Comparison of ENCODE assay signal across 8 cellular contexts in the genomic region with DNA sequence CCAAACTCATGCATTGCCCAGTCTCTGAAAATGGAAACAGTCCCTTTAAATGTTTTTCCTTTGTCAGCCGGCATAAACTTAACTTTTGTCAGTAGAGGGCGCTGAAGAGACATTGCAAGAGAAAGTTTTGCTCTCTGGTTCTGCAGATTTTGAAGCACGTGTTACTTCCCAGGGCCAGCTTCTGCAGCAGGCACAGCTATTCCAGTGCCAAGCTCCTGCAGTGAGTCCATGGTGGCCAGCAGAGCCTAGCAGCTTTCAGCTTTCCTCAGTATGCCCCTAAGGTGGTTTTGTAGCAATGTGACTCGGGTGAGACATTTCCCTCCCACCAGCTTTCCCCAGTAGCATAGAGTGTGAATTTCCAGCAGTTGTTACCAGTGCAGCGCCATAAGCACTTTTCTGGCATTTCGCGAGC. TPM values are rescaled to one million over a fixed set of nuclear protein-coding genes. Genes with fewer than 3 reads are reported as not detected.
DNase-seq lines count a peak whose midpoint lies in the region; ATAC-seq and TF ChIP-seq lines count a peak whose summit lies in the region.

No MANE protein-coding gene starts in this region.

- H3K36me3 Mint-ChIP-seq in naive thymus-derived CD8-positive, alpha-beta T cell: peaks cover 0 to 3% (median 0%) of the 10 kb centered on the region in 3 donors

- TF ChIP-seq POLR2A in erythroblast (IDR thresholded peaks at IDR 0.05; ENCODE audit: low read length): no peak

- no peaks in the 10 kb centered on the region for H3K9me3 Mint-ChIP-seq in naive thymus-derived CD8-positive, alpha-beta T cell

- no peak overlapping the region for H3K27ac ChIP-seq in substantia nigra (ENCODE audit: low read depth, low read length, poor library complexity, severe bottlenecking)

- POLR2A ChIA-PET in naive thymus-derived CD8-positive, alpha-beta T cell (lab: Charles Lee): no interaction called here

- DNase-seq in Caki2 (ENCODE audit: low read depth) (peak; percentile 66), HK-2 (ENCODE audit: unreplicated experiment) (peak; percentile 53), NOMO-1 treated with DMSO at 0.1 percent for 48 hours (lab: John Stamatoyannopoulos, UW; ENCODE audit: unreplicated experiment) (peak; percentile 67), erythroblast (lab: John Stamatoyannopoulos, UW) (peak; percentile 65 to 76), substantia nigra (lab: John Stamatoyannopoulos, UW) (peak; percentile 6 to 85 (median 58))
- DNase-seq in activated CD8-positive, alpha-beta memory T cell treated with anti-CD3 and anti-CD28 coated beads for 4 hours (ENCODE audit: low read depth in 2 of 2): peak; percentile 18 to 25
- peak; percentile 13 to 81 (median 58) for DNase-seq in naive thymus-derived CD8-positive, alpha-beta T cell

- H3K27ac Mint-ChIP-seq in naive thymus-derived CD8-positive, alpha-beta T cell: peak overlapping the region in 8 of 10 donors; percentile 7 to 94 (median 28)

- H3K27me3 Mint-ChIP-seq in naive thymus-derived CD8-positive, alpha-beta T cell: no peaks in the 10 kb centered on the region

- H3K4me1 Mint-ChIP-seq in naive thymus-derived CD8-positive, alpha-beta T cell: peaks cover 15 to 40% (median 37%) of the 10 kb centered on the region in 4 donors

- H3K4me3 Mint-ChIP-seq in naive thymus-derived CD8-positive, alpha-beta T cell: peak overlapping the region in 4 of 10 donors; percentile 4 to 21 (median 20)

- peak; percentile 39 for ATAC-seq in GM19467 (IDR thresholded peaks at IDR 0.05; ENCODE audit: unreplicated experiment)
- peak; percentile 69 to 70 for ATAC-seq in naive thymus-derived CD8-positive, alpha-beta T cell

- in situ Hi-C loops in Caki2 (cut with HindIII; ENCODE audit: low pct_unique_long_range_greater_than_20kb, low sequenced_read_pairs): no loop called here

RNA-seq across cellular contexts. Expression of a gene that starts 2.6 kb away (rescaled TPM):
- 3.7 and 9.0 TPM in 2 replicates for total RNA-seq in Caki2 (2014; rRNA removed; shearing (Covaris generic); ENCODE audit: low replicate concordance)
- total RNA-seq in naive thymus-derived CD8-positive, alpha-beta T cell: under 1 TPM; 0.34 to 0.69 TPM
- 1 to 10 TPM; 2.2 to 7.0 (median 5.2) TPM for polyA plus RNA-seq in naive thymus-derived CD8-positive, alpha-beta T cell

RNA-seq across cellular contexts. Expression of a gene that starts 32.0 kb away (rescaled TPM):
- 19.4 and 23.8 TPM in 2 replicates for total RNA-seq in Caki2 (2014; rRNA removed; shearing (Covaris generic); ENCODE audit: low replicate concordance)
- 10 to 100 TPM; 26.3 to 27.9 TPM for total RNA-seq in naive thymus-derived CD8-positive, alpha-beta T cell
- polyA plus RNA-seq in naive thymus-derived CD8-positive, alpha-beta T cell: 10 to 100 TPM in 1 of 3 donors, 1 to 10 TPM in 2; 6.9 to 13.9 (median 8.9) TPM
